32 cellular contexts compared by ENCODE assay signal in genomic region chr15:37794947-37795346, GRCh38.
"Had no signal": no experiment of that assay in that cellular context is flagged by ENCODE, and none has a peak within 500 bp of the region (broad histone marks: within the 10 kb centered on the region; RNA-seq: fewer than 3 reads in every experiment).

No MANE protein-coding gene starts in this region.

- H3K9me3 ChIP-seq: Peyer's patch, SJSA1 had no signal

- H3K4me3 ChIP-seq: Peyer's patch, SJSA1 had no signal

- H3K4me1 ChIP-seq: Peyer's patch had no signal

- ATAC-seq: activated CD8-positive, alpha-beta T cell treated with anti-CD3 and anti-CD28 coated beads for 36 hours; activated T-cell treated with anti-CD3 and anti-CD28 coated beads, Interleukin-2, amount 50 U/mL, for 72 hours; activated T-helper 17 cell treated with anti-CD3 and anti-CD28 coated beads, Interleukin-2, amount 50 U/mL, for 72 hours; PC-3 had no signal

- DNase-seq: activated CD4-positive, alpha-beta T cell treated with anti-CD3 and anti-CD28 coated beads for 1 hour; activated CD4-positive, alpha-beta T cell treated with anti-CD3 and anti-CD28 coated beads for 48 hours; activated CD4-positive, alpha-beta T cell treated with anti-CD3 and anti-CD28 coated beads, Interleukin-2, amount 50 U/mL, for 4 hours; activated CD4-positive, CD25-positive, alpha-beta regulatory T cell; activated CD8-positive, alpha-beta T cell treated with anti-CD3 and anti-CD28 coated beads for 36 hours; activated effector memory CD4-positive, alpha-beta T cell treated with anti-CD3 and anti-CD28 coated beads, Interleukin-2, amount 50 U/mL, for 16 hours; activated naive CD4-positive, alpha-beta T cell; activated naive CD4-positive, alpha-beta T cell treated with anti-CD3 and anti-CD28 coated beads, Interleukin-2, amount 50 U/mL, for 16 hours; activated naive CD8-positive, alpha-beta T cell treated with anti-CD3 and anti-CD28 coated beads for 36 hours; activated T-cell treated with anti-CD3 and anti-CD28 coated beads, Interleukin-2, amount 50 U/mL, for 1 hour; activated T-cell treated with anti-CD3 and anti-CD28 coated beads, Interleukin-2, amount 50 U/mL, for 72 hours; amniotic stem cell; aorta; brain microvascular endothelial cell; Karpas-422; KBM-7; NCI-H1105; NCI-H1436 treated with DMSO at 0.1 percent for 48 hours; NCI-H1694 treated with DMSO at 0.1 percent for 48 hours; NCI-H2029; NCI-H345; NCI-H524 treated with DMSO at 0.1 percent for 48 hours; NCI-H774; NK-92 treated with Interleukin-12 subunit alpha and Interleukin-12 subunit beta, amount 100 ng/mL, for 24 hours; PC-3; Peyer's patch; RPMI8226; SHP77 treated with DMSO at 0.1 percent for 48 hours; T1000; WERI-Rb-1 had no signal

- H3K36me3 ChIP-seq: brain microvascular endothelial cell, Peyer's patch, SJSA1, WERI-Rb-1 had no signal

- H3K27me3 ChIP-seq: brain microvascular endothelial cell, Peyer's patch, SJSA1 had no signal

- H3K27ac ChIP-seq: brain microvascular endothelial cell, Peyer's patch, SJSA1, WERI-Rb-1 had no signal
